In genomic region chr10:116272497-116273221, GRCh38 we compare ENCODE assay signal across 10 cellular contexts. TPM values are rescaled to one million over a fixed set of nuclear protein-coding genes. Genes with fewer than 3 reads are reported as not detected.
DNase-seq lines count a peak whose midpoint lies in the region; ATAC-seq and TF ChIP-seq lines count a peak whose summit lies in the region.
"Had no signal": no experiment of that assay in that cellular context is flagged by ENCODE, and none has a peak within 500 bp of the region (broad histone marks: within the 10 kb centered on the region; RNA-seq: fewer than 3 reads in every experiment).

TSS of gene GFRA1 (minus strand) at chr10:116273206. CDS start at chr10:116272029, 1,177 bp downstream.

- H3K27me3 ChIP-seq in IMR-90 (ENCODE audit: control insufficient read depth, insufficient read depth, low read length) (peaks cover 50% of the 10 kb centered on the region), mesendoderm (ENCODE audit: insufficient read depth, low read length, poor library complexity) (peaks cover 24% of the 10 kb centered on the region), uterus (peaks cover 0 to 14% of the 10 kb centered on the region in 2 donors)

- H3K79me1 ChIP-seq in IMR-90 (ENCODE audit: low read depth in 1 of 2, low read length in 2 of 2): no peaks in the 10 kb centered on the region
- H3K79me1 ChIP-seq in mesendoderm (ENCODE audit: low read length): no peaks in the 10 kb centered on the region

- no peak within 1 kb of the TSS for H3K27ac Mint-ChIP-seq in Calu3 (ENCODE audit: unreplicated experiment)
- H3K27ac Mint-ChIP-seq in CD14-positive monocyte: no peak within 1 kb of the TSS

- H4K5ac ChIP-seq in IMR-90 (ENCODE audit: low read depth, low read length): no peak within 1 kb of the TSS
- H4K5ac ChIP-seq in mesendoderm (ENCODE audit: low read length): no peak within 1 kb of the TSS

- intact Hi-C loops in Calu3 (cut with micrococcal nuclease; ENCODE audit: unreplicated experiment) (no loop called here), IMR-90 (cut with micrococcal nuclease) (loop anchor here (1.0 to 10.0 kb wide), 4 partner anchors 88 to 473 kb away; no protein-coding TSS in a partner anchor), uterus (cut with DNase I; ENCODE audit: low total_unique reads) (no loop called here), CD14-positive monocyte (cut with micrococcal nuclease) (no loop called here)

- H4K91ac ChIP-seq in IMR-90 (ENCODE audit: insufficient read depth, low read depth, low read length): no peak within 1 kb of the TSS

- no peak within 1 kb of the TSS for H3K56ac ChIP-seq in IMR-90 (ENCODE audit: extremely low read depth, insufficient read depth, low read length)
- peak within 1 kb of the TSS; percentile 87 for H3K56ac ChIP-seq in mesendoderm (ENCODE audit: low read length)

- no peak within 1 kb of the TSS for H2BK15ac ChIP-seq in IMR-90 (ENCODE audit: low read depth, low read length)
- no peak within 1 kb of the TSS for H2BK15ac ChIP-seq in mesendoderm (replicated peaks; ENCODE audit: low read depth)

- no peak for TF ChIP-seq POLR2A in IMR-90 (IDR thresholded peaks at IDR 0.05; ENCODE audit: low read depth, low read length)
- no peak for TF ChIP-seq POLR2A in uterus (IDR thresholded peaks at IDR 0.05)

- H3K4me3 ChIP-seq in IMR-90 (ENCODE audit: insufficient read depth, low read depth, low read length) (peak within 1 kb of the TSS; percentile 47), mesendoderm (ENCODE audit: low read length) (peak within 1 kb of the TSS; percentile 57), uterus (peak within 1 kb of the TSS; percentile 33 to 49)
- H3K4me3 ChIP-seq: K562 had no signal

- H3K9me3 Mint-ChIP-seq in Calu3 (ENCODE audit: low read depth, unreplicated experiment): no peaks in the 10 kb centered on the region
- H3K9me3 Mint-ChIP-seq in CD14-positive monocyte: peaks cover 0 to 14% (median 7%) of the 10 kb centered on the region in 7 donors

- H3K36me3 Mint-ChIP-seq in Calu3 (ENCODE audit: insufficient read depth, unreplicated experiment) (peaks cover 4% of the 10 kb centered on the region), CD14-positive monocyte (peaks cover 0 to 6% of the 10 kb centered on the region in 2 donors)

- peaks cover 14% of the 10 kb centered on the region for H3K4me1 Mint-ChIP-seq in Calu3 (ENCODE audit: low read depth, unreplicated experiment)
- peaks cover 14% of the 10 kb centered on the region for H3K4me1 Mint-ChIP-seq in CD14-positive monocyte

- peak; percentile 38 for ATAC-seq in IMR-90 (ENCODE audit: low read depth)
- ATAC-seq in GM21526 (IDR thresholded peaks at IDR 0.05; ENCODE audit: low FRiP score, unreplicated experiment): no peak
- ATAC-seq: K562 had no signal

- H2AK9ac ChIP-seq in IMR-90 (replicated peaks; ENCODE audit: low read depth, low read length, poor library complexity): peak within 1 kb of the TSS; percentile 66

- WGBS in IMR-90 (ENCODE audit: extremely low coverage in 2 of 2, insufficient read length in 1 of 2), 2 experiments: 1% methylated on average over 26 of the region's 69 CpGs; no CpG with 5 or more reads in 1 of the 2 experiments
- no CpG with 5 or more reads among the region's 69 CpGs for WGBS in mesendoderm (ENCODE audit: extremely low coverage, insufficient coverage, low lambda C conversion rate)

- TF ChIP-seq CTCF in Calu3 (IDR thresholded peaks at IDR 0.05; ENCODE audit: unreplicated experiment) (no peak), IMR-90 (conservative IDR thresholded peaks at IDR 0.05; ENCODE audit: low read depth, low read length) (0 out of 2 replicates have a peak, but pooled peaks have one; percentile 5), uterus (IDR thresholded peaks at IDR 0.05) (peak in 1 of 4 experiments; percentile 6), CD14-positive monocyte (IDR thresholded peaks at IDR 0.05) (no peak)

- no peak within 1 kb of the TSS for H2BK20ac ChIP-seq in IMR-90 (ENCODE audit: low read depth, low read length)

- H3K4me2 ChIP-seq in IMR-90 (ENCODE audit: low read depth, low read length) (peak within 1 kb of the TSS; percentile 88), mesendoderm (ENCODE audit: low read length) (peak within 1 kb of the TSS; percentile 99)

- no peaks in the 10 kb centered on the region for H3K36me3 ChIP-seq in IMR-90 (ENCODE audit: control insufficient read depth, insufficient read depth, low read length)
- H3K36me3 ChIP-seq in mesendoderm (ENCODE audit: control insufficient read depth, insufficient read depth, low read length): no peaks in the 10 kb centered on the region
- no peaks in the 10 kb centered on the region for H3K36me3 ChIP-seq in uterus

- H2AK5ac ChIP-seq in IMR-90 (ENCODE audit: low read depth, low read length): no peak within 1 kb of the TSS
- H2AK5ac ChIP-seq in mesendoderm (ENCODE audit: low read length): no peak within 1 kb of the TSS

- H2AFZ ChIP-seq in IMR-90 (replicated peaks; ENCODE audit: low read length, poor library complexity): peak within 1 kb of the TSS; percentile 74

- H3K18ac ChIP-seq in IMR-90 (ENCODE audit: low read depth, low read length) (no peak within 1 kb of the TSS), mesendoderm (ENCODE audit: low read length) (no peak within 1 kb of the TSS)

- CTCF ChIA-PET in Calu3 (lab: Charles Lee): interaction anchor here (0.6 kb wide), 1 partner anchor 1223 kb away, joined by 3 read pairs; no protein-coding TSS in a partner anchor
- CTCF ChIA-PET in IMR-90 (lab: Yijun Ruan, JAX): interaction anchor here (0.6 to 1.9 kb wide), 7 partner anchors 15 to 768 kb away, joined by 3 to 7 read pairs (median 3); no protein-coding TSS in a partner anchor

- dilution Hi-C loops in IMR-90 (cut with HindIII; ENCODE audit: low sequenced_read_pairs, unreplicated experiment): no loop called here

- no peak within 1 kb of the TSS for H3K14ac ChIP-seq in IMR-90 (replicated peaks; ENCODE audit: low read depth, low read length)

- H3K23ac ChIP-seq in IMR-90 (ENCODE audit: low read depth, low read length) (peak within 1 kb of the TSS; percentile 73; the same call in 1 of the 2 replicates), mesendoderm (ENCODE audit: low read length) (no peak within 1 kb of the TSS)

- POLR2A ChIA-PET in IMR-90 (lab: Charles Lee; ENCODE audit: unreplicated experiment): interaction anchor here (0.6 kb wide), 2 partner anchors 472 to 1090 kb away, joined by 4 read pairs; no protein-coding TSS in a partner anchor

- peak within 1 kb of the TSS; percentile 26; the same call in 1 of the 2 replicates for H2BK120ac ChIP-seq in IMR-90 (ENCODE audit: low read depth, low read length)
- H2BK120ac ChIP-seq in mesendoderm (ENCODE audit: low read depth, low read length): no peak within 1 kb of the TSS

- DNase-seq in Calu3: no peak
- peak; percentile 7 for DNase-seq in IMR-90
- peak; percentile 27 for DNase-seq in dermis blood vessel endothelial cell
- peak; percentile 72 for DNase-seq in mesendoderm
- peak in 1 of 2 donors; percentile 52 for DNase-seq in uterus
- no peak for DNase-seq in CD14-positive monocyte (ENCODE audit: low spot score)
- no peak for DNase-seq in Kasumi-1 (lab: John Stamatoyannopoulos, UW)
- DNase-seq: naive B cell had no signal

- in situ Hi-C loops in IMR-90 (cut with MboI; ENCODE audit: low sequenced_read_pairs): no loop called here

- H3K4ac ChIP-seq in IMR-90 (ENCODE audit: low read depth, low read length): peak within 1 kb of the TSS; percentile 36; the same call in 1 of the 2 replicates
- H3K4ac ChIP-seq in mesendoderm (ENCODE audit: low read depth, low read length): no peak within 1 kb of the TSS

- H3K27ac ChIP-seq in IMR-90 (ENCODE audit: insufficient read depth, low read length) (no peak within 1 kb of the TSS), mesendoderm (ENCODE audit: low read depth, low read length) (no peak within 1 kb of the TSS), uterus (peak within 1 kb of the TSS in 1 of 2 donors; percentile 63)

- H2BK5ac ChIP-seq in IMR-90 (ENCODE audit: low read depth, low read length, poor library complexity, severe bottlenecking) (no peak within 1 kb of the TSS), mesendoderm (ENCODE audit: low read length) (no peak within 1 kb of the TSS)

- H3K4me1 ChIP-seq in IMR-90 (ENCODE audit: control insufficient read depth, insufficient read depth, low read length) (no peaks in the 10 kb centered on the region; the same call in 1 of the 2 replicates), mesendoderm (ENCODE audit: control insufficient read depth, low read depth, low read length) (no peaks in the 10 kb centered on the region), uterus (no peaks in the 10 kb centered on the region)

- no peaks in the 10 kb centered on the region for H3K79me2 ChIP-seq in mesendoderm (ENCODE audit: control insufficient read depth, insufficient read depth, low read length)

- no peaks in the 10 kb centered on the region for H3K9me3 ChIP-seq in IMR-90 (ENCODE audit: control insufficient read depth, insufficient read depth, low read length)
- no peaks in the 10 kb centered on the region for H3K9me3 ChIP-seq in uterus

- H3K9ac ChIP-seq in IMR-90 (ENCODE audit: low read depth, low read length) (no peak within 1 kb of the TSS), mesendoderm (ENCODE audit: low read length) (peak within 1 kb of the TSS; percentile 58)

- H3K4me3 Mint-ChIP-seq in Calu3 (ENCODE audit: low read depth, unreplicated experiment) (peak within 1 kb of the TSS; percentile 57), CD14-positive monocyte (peak within 1 kb of the TSS in 1 of 2 donors; percentile 88)

- BruUV-seq in Calu3 (replicated peaks; lab: Mats Ljungman, UMichigan) (no TSS peak), IMR-90 (replicated peaks; lab: Mats Ljungman, UMichigan) (no TSS peak)

- TF ChIP-seq RAD21 in IMR-90 (IDR thresholded peaks at IDR 0.05; ENCODE audit: low read length): no peak; the same call in 1 of the 2 replicates

- H4K8ac ChIP-seq in IMR-90 (ENCODE audit: low read depth in 2 of 2, low read length in 2 of 2) (0 out of 4 replicates have a peak within 1 kb of the TSS, but pooled peaks of 1 of the 2 experiments have one; percentile 2), mesendoderm (ENCODE audit: low read depth, low read length) (no peak within 1 kb of the TSS)

- H3K9me1 ChIP-seq in IMR-90 (ENCODE audit: insufficient read depth, low read length): no peaks in the 10 kb centered on the region

- no peaks in the 10 kb centered on the region for H4K20me1 ChIP-seq in IMR-90 (ENCODE audit: insufficient read depth, low read length)

- H3K27me3 Mint-ChIP-seq in Calu3 (ENCODE audit: unreplicated experiment) (peaks cover 37% of the 10 kb centered on the region), CD14-positive monocyte (ENCODE audit: low read depth in 3 of 3) (peaks cover 71 to 84% (median 80%) of the 10 kb centered on the region in 3 donors)

TF ChIP-seq in IMR-90, 13 proteins besides CTCF, POLR2A, EP300 and RAD21 (continues in another document):
- no peak for TF ChIP-seq SMC3 (IDR thresholded peaks at IDR 0.05; ENCODE audit: low read depth, low read length)
- TF ChIP-seq MAFK (IDR thresholded peaks at IDR 0.05; ENCODE audit: low read depth, low read length): no peak

RNA-seq across cellular contexts. Expression of gene GFRA1, which starts in this region (rescaled TPM):
- total RNA-seq in Calu3 (2022) (not detected in 2 replicates), IMR-90 (2012; rRNA removed) (8.6 and 9.1 TPM in 2 replicates), dermis blood vessel endothelial cell (36.4 and 51.3 TPM in 2 replicates), uterus (10 to 100 TPM in 3 of 4 donors, 1 to 10 TPM in 1; 2.6 to 75.1 (median 48.0) TPM)
- polyA plus RNA-seq in IMR-90 (2012; rRNA removed) (9.3 and 9.5 TPM in 2 replicates), CD14-positive monocyte (not detected)
- polyA plus RNA-seq in IMR-90 (2012; cell fraction: cytosol; rRNA removed): 4.5 and 9.8 TPM in 2 replicates
- polyA plus RNA-seq in IMR-90 (2012; cell fraction: nucleus; rRNA removed; ENCODE audit: low replicate concordance): 4.5 and 6.1 TPM in 2 replicates
- 1.3 TPM for polyA plus RNA-seq in mesendoderm (2013, experiment 1 of 2)
- polyA plus RNA-seq in mesendoderm (2013, experiment 2 of 2): 1.6 TPM
- polyA plus RNA-seq: K562 had no signal

Comparison
In these comparisons a context has a peak if more than half of its experiments do, and no peak if none do; other contexts are left out.
1. RNA of gene GFRA1 (polyA plus RNA-seq): 4.5 to 9.8 TPM in IMR-90; not detected in CD14-positive monocyte; every median in the first group is over 4 times any median in the second.
2. DNase-seq: peak in IMR-90 (single experiment), dermis blood vessel endothelial cell (single experiment) and mesendoderm (single experiment); none in Calu3 (single experiment), CD14-positive monocyte (single experiment) and Kasumi-1 (0 of 2).
3. Peak in every context shown above with its lines, with median percentiles within 50 percentile points of each other: H3K4me3 ChIP-seq.